In the genomic region with DNA sequence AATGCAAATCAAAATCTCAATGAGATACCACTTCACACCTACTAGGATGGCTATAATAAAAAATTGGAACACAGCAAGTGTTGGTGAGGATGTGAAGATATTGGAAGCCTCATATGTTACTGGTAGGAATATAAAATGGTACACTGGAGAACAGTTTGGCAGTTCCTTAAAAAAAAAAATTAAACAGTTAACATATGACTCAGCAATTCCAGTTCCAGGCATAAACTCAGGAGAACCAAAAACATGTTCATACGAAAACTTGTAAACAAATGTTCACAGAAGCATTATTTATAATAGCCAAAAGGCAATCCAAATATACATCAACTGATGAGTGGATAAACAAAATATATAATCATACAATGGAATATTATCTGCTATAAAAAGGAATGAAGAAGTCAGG, we compare ENCODE assay signal across 1 cellular context.
TF ChIP-seq lines count a peak whose summit lies in the region.

No MANE protein-coding gene starts in this region.

TF ChIP-seq in H1, 55 proteins besides CTCF, POLR2A, EP300 and RAD21 (continued from another document):
- peak; percentile 24; the same call in 1 of the 2 replicates for TF ChIP-seq MAFK (IDR thresholded peaks at IDR 0.05; ENCODE audit: low read depth, low read length)
